ENCODE assay signal across 26 cellular contexts in genomic region chr10:32988604-32989003, GRCh38.
"Had no signal": no experiment of that assay in that cellular context is flagged by ENCODE, and none has a peak within 500 bp of the region (broad histone marks: within the 10 kb centered on the region; RNA-seq: fewer than 3 reads in every experiment).

No MANE protein-coding gene starts in this region.

- H3K4me3 ChIP-seq: coronary artery, esophagus muscularis mucosa, lower lobe of right lung, ovary, psoas muscle, smooth muscle cell, suprapubic skin, transverse colon, vagina had no signal

- H3K4me1 ChIP-seq: psoas muscle had no signal

- H3K27me3 ChIP-seq: esophagus muscularis mucosa, ovary, suprapubic skin, transverse colon, vagina had no signal

- H3K4me2 ChIP-seq: smooth muscle cell had no signal

- DNase-seq: dermis blood vessel endothelial cell; effector memory CD4-positive, alpha-beta T cell; head of caudate nucleus; left ventricle myocardium superior; lower lobe of right lung; natural killer cell; occipital lobe; ovary; posterior cingulate gyrus; psoas muscle; stimulated activated CD4-positive, alpha-beta T cell treated with anti-CD3 and anti-CD28 coated beads, Interleukin-12 subunit alpha, Interleukin-12 subunit beta, amount 100 ng/mL, for 4 hours; stimulated activated CD4-positive, alpha-beta T cell treated with anti-CD3 and anti-CD28 coated beads, Interleukin-1b, Interleukin-23, amount 100 ng/mL, for 48 hours; stimulated activated CD4-positive, alpha-beta T cell treated with anti-CD3 and anti-CD28 coated beads, Interleukin-4, amount 100 ng/mL, for 1 hour; stimulated activated CD8-positive, alpha-beta memory T cell treated with anti-CD3 and anti-CD28 coated beads, Interleukin-4, amount 100 ng/mL, for 48 hours; stimulated activated naive CD4-positive, alpha-beta T cell; stimulated activated naive CD8-positive, alpha-beta T cell treated with anti-CD3 and anti-CD28 coated beads, Interleukin-15, amount 100 ng/mL, for 72 hours; transverse colon had no signal

- H3K9me3 ChIP-seq: esophagus muscularis mucosa, lower lobe of right lung, ovary, psoas muscle, suprapubic skin, transverse colon, vagina had no signal

- FAIRE-seq: endothelial cell of umbilical vein, frontal cortex, keratinocyte had no signal

- H3K27ac ChIP-seq: coronary artery, esophagus muscularis mucosa, lower lobe of right lung, ovary, psoas muscle, suprapubic skin, transverse colon, vagina had no signal

- H3K36me3 ChIP-seq: esophagus muscularis mucosa, lower lobe of right lung, ovary, suprapubic skin, transverse colon, vagina had no signal

- ATAC-seq: left ventricle myocardium superior; lower lobe of right lung; natural killer cell; psoas muscle; sciatic nerve; stimulated activated naive CD8-positive, alpha-beta T cell treated with anti-CD3 and anti-CD28 coated beads, Interleukin-15, amount 100 ng/mL, for 72 hours had no signal
